Comparison of ENCODE assay signal across 1 cellular context in genomic region chrX:11755724-11756123, GRCh38.
A peak's percentile ranks its signal among the peaks of the same experiment; 100 is the strongest.
TF ChIP-seq lines count a peak whose summit lies in the region.

No MANE protein-coding gene starts in this region.

TF ChIP-seq in HepG2, 621 proteins besides CTCF, POLR2A, EP300 and RAD21 (continued from another document and continues in another):
- no peak for TF ChIP-seq KDM2A (CRISPR knock-in tag; IDR thresholded peaks at IDR 0.05; ENCODE audit: borderline replicate concordance, low read depth)
- TF ChIP-seq ZNF598 (CRISPR knock-in tag; IDR thresholded peaks at IDR 0.05; ENCODE audit: borderline replicate concordance), result no peak
- no peak for TF ChIP-seq FOSL2 (CRISPR knock-in tag; IDR thresholded peaks at IDR 0.05)
- no peak for TF ChIP-seq ZNF749 (CRISPR knock-in tag; IDR thresholded peaks at IDR 0.05; ENCODE audit: borderline replicate concordance)
- no peak for TF ChIP-seq SATB2 (CRISPR knock-in tag; IDR thresholded peaks at IDR 0.05)
- no peak for TF ChIP-seq ZNF234 (CRISPR knock-in tag; conservative IDR thresholded peaks at IDR 0.05)
- no peak for TF ChIP-seq ZNF253 (CRISPR knock-in tag; IDR thresholded peaks at IDR 0.05; ENCODE audit: borderline replicate concordance)
- TF ChIP-seq ZNF768 (CRISPR knock-in tag; IDR thresholded peaks at IDR 0.05), result no peak
- TF ChIP-seq ZNF556 (CRISPR knock-in tag; IDR thresholded peaks at IDR 0.05; ENCODE audit: borderline replicate concordance), result no peak
- TF ChIP-seq MAFK (conservative IDR thresholded peaks at IDR 0.05 in 1 of 2, IDR thresholded peaks at IDR 0.05 in 1 of 2; ENCODE audit: low read length in 2 of 2), result no peak
- no peak for TF ChIP-seq MLLT10 (CRISPR knock-in tag; IDR thresholded peaks at IDR 0.05)
- TF ChIP-seq ZNF232 (CRISPR knock-in tag; IDR thresholded peaks at IDR 0.05; ENCODE audit: borderline replicate concordance), result no peak
- no peak for TF ChIP-seq ZFP37 (CRISPR knock-in tag; IDR thresholded peaks at IDR 0.05; ENCODE audit: borderline replicate concordance)
- no peak for TF ChIP-seq JUND (CRISPR knock-in tag; IDR thresholded peaks at IDR 0.05)
- no peak for TF ChIP-seq THYN1 (CRISPR knock-in tag; IDR thresholded peaks at IDR 0.05; ENCODE audit: borderline replicate concordance, low read depth)
- peak; percentile 65; the same call in 1 of the 2 replicates for TF ChIP-seq GFI1 (CRISPR knock-in tag; IDR thresholded peaks at IDR 0.05; ENCODE audit: borderline replicate concordance)
- no peak for TF ChIP-seq USF2 (IDR thresholded peaks at IDR 0.05; ENCODE audit: low read depth, low read length)
- no peak for TF ChIP-seq USF2 (CRISPR knock-in tag; IDR thresholded peaks at IDR 0.05; ENCODE audit: borderline replicate concordance)
- no peak for TF ChIP-seq RFXAP (CRISPR knock-in tag; IDR thresholded peaks at IDR 0.05; ENCODE audit: borderline replicate concordance)
- no peak for TF ChIP-seq THRA (CRISPR knock-in tag; IDR thresholded peaks at IDR 0.05; ENCODE audit: borderline replicate concordance)
- no peak for TF ChIP-seq ZNF12 (CRISPR knock-in tag; IDR thresholded peaks at IDR 0.05)
- TF ChIP-seq PLSCR1 (CRISPR knock-in tag; IDR thresholded peaks at IDR 0.05; ENCODE audit: borderline replicate concordance), result no peak
- TF ChIP-seq HOXA9 (CRISPR knock-in tag; IDR thresholded peaks at IDR 0.05; ENCODE audit: borderline replicate concordance), result no peak
- no peak for TF ChIP-seq ZFP36 (IDR thresholded peaks at IDR 0.05; ENCODE audit: borderline replicate concordance, low read depth, low read length, partially characterized antibody)
- TF ChIP-seq ZNF572 (CRISPR knock-in tag; IDR thresholded peaks at IDR 0.05), result no peak
- no peak for TF ChIP-seq NFYB (CRISPR knock-in tag; IDR thresholded peaks at IDR 0.05)
- no peak for TF ChIP-seq ZNF879 (CRISPR knock-in tag; IDR thresholded peaks at IDR 0.05)
- no peak for TF ChIP-seq ZNF44 (CRISPR knock-in tag; IDR thresholded peaks at IDR 0.05)
- TF ChIP-seq WIZ (CRISPR knock-in tag; IDR thresholded peaks at IDR 0.05), result no peak
- TF ChIP-seq SP2 (CRISPR knock-in tag; IDR thresholded peaks at IDR 0.05), result no peak
- no peak for TF ChIP-seq ZNF549 (CRISPR knock-in tag; IDR thresholded peaks at IDR 0.05)
- peak; percentile 75 for TF ChIP-seq NR2F6 (IDR thresholded peaks at IDR 0.05)
- peak; percentile 55; the same call in 1 of the 2 replicates for TF ChIP-seq NR2F6 (CRISPR knock-in tag; IDR thresholded peaks at IDR 0.05)
- no peak for TF ChIP-seq PRMT3 (CRISPR knock-in tag; IDR thresholded peaks at IDR 0.05; ENCODE audit: borderline replicate concordance, low read depth)
- no peak for TF ChIP-seq ZNF33B (CRISPR knock-in tag; IDR thresholded peaks at IDR 0.05)
- TF ChIP-seq CBX2 (IDR thresholded peaks at IDR 0.05; ENCODE audit: low read depth, low read length), result no peak
- TF ChIP-seq CBX2 (CRISPR knock-in tag; IDR thresholded peaks at IDR 0.05; ENCODE audit: low read depth), result no peak
- TF ChIP-seq KDM1A (CRISPR knock-in tag; IDR thresholded peaks at IDR 0.05), result no peak
- TF ChIP-seq HNRNPK (IDR thresholded peaks at IDR 0.05; ENCODE audit: low read depth, low read length, poor library complexity, severe bottlenecking), result no peak
- TF ChIP-seq SIN3B (IDR thresholded peaks at IDR 0.05; ENCODE audit: low read length), result no peak
- TF ChIP-seq ZNF558 (CRISPR knock-in tag; IDR thresholded peaks at IDR 0.05; ENCODE audit: borderline replicate concordance), result no peak
- TF ChIP-seq MEIS1 (CRISPR knock-in tag; IDR thresholded peaks at IDR 0.05; ENCODE audit: borderline replicate concordance), result no peak
- TF ChIP-seq ZNF225 (CRISPR knock-in tag; IDR thresholded peaks at IDR 0.05), result no peak
- TF ChIP-seq BRCA1 (CRISPR knock-in tag; IDR thresholded peaks at IDR 0.05), result no peak
- TF ChIP-seq TERF1 (CRISPR knock-in tag; IDR thresholded peaks at IDR 0.05), result no peak
- TF ChIP-seq GATAD1 (CRISPR knock-in tag; IDR thresholded peaks at IDR 0.05), result no peak
- no peak for TF ChIP-seq GMEB2 (CRISPR knock-in tag; IDR thresholded peaks at IDR 0.05; ENCODE audit: low read depth)
- TF ChIP-seq ZNF124 (CRISPR knock-in tag; IDR thresholded peaks at IDR 0.05), result no peak
- TF ChIP-seq ZNF724P (CRISPR knock-in tag; IDR thresholded peaks at IDR 0.05; ENCODE audit: borderline replicate concordance), result no peak
- TF ChIP-seq ELF1 (CRISPR knock-in tag; IDR thresholded peaks at IDR 0.05), result no peak
- TF ChIP-seq SMYD3 (CRISPR knock-in tag; IDR thresholded peaks at IDR 0.05), result no peak
- TF ChIP-seq NR3C1 (CRISPR knock-in tag; IDR thresholded peaks at IDR 0.05), result no peak
- TF ChIP-seq STAT6 (CRISPR knock-in tag; IDR thresholded peaks at IDR 0.05; ENCODE audit: borderline replicate concordance), result no peak
- TF ChIP-seq PPARG (CRISPR knock-in tag; conservative IDR thresholded peaks at IDR 0.05), result no peak; the same call in 1 of the 2 replicates
- no peak for TF ChIP-seq SOX6 (IDR thresholded peaks at IDR 0.05)
- peak; percentile 82 for TF ChIP-seq SOX6 (CRISPR knock-in tag; IDR thresholded peaks at IDR 0.05)
- TF ChIP-seq ZNF577 (CRISPR knock-in tag; IDR thresholded peaks at IDR 0.05; ENCODE audit: borderline replicate concordance, low read depth), result no peak
- TF ChIP-seq ZBTB43 (CRISPR knock-in tag; conservative IDR thresholded peaks at IDR 0.05), result no peak
- no peak for TF ChIP-seq GTF2F1 (IDR thresholded peaks at IDR 0.05; ENCODE audit: low read length)
- TF ChIP-seq HBP1 (CRISPR knock-in tag; IDR thresholded peaks at IDR 0.05; ENCODE audit: low read depth), result no peak
- no peak for TF ChIP-seq CENPBD1 (CRISPR knock-in tag; IDR thresholded peaks at IDR 0.05; ENCODE audit: borderline replicate concordance, low read depth)
- no peak for TF ChIP-seq KDM4B (CRISPR knock-in tag; IDR thresholded peaks at IDR 0.05)
- peak; percentile 93 for TF ChIP-seq ZNF710 (CRISPR knock-in tag; IDR thresholded peaks at IDR 0.05; ENCODE audit: borderline replicate concordance)
- no peak for TF ChIP-seq MXD4 (CRISPR knock-in tag; IDR thresholded peaks at IDR 0.05)
